1 cellular context compared by ENCODE assay signal in the genomic region with DNA sequence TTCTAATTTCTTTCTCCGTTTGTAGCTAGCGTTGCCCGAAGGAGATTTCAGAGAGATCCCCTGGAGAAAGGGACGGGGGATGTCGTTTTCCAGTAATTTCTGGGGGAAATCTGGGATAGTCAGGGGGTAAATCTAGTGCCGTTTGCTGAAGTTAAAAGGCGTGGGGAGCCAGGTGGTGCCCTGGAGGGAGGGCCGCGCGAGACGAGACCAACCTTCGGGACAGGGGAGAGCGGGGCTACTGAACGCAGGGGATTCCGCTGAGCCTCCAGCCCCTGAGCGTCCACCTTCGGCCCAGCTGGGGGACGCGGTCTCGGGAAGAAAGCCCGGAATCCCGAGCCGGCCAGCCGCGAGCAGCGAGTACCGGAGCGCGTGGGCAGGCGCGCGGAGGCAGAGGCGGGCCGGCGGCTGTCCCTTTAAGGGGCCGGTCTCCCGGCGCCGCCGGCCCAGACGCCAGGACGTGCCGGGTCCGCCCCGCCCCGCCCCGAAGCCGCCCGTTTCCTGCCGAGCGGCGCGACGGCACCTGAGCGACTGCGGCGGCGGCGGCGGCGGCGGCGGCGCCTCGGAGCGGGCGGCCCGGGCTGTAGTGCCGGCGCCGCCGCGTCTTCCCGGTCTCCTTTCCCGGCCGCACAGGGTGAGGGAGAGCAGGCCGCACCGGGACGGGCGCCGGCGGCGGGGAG.
TF ChIP-seq lines count a peak whose summit lies in the region.

Gene KTN1 (plus strand): TSS at position 484 of the 677 bp plus-strand sequence. CDS start 31,842 bp downstream, outside the sequence.

TF ChIP-seq in HepG2, 621 proteins besides CTCF, POLR2A, EP300 and RAD21 (continues in another document):
- TF ChIP-seq, protein P1, sequence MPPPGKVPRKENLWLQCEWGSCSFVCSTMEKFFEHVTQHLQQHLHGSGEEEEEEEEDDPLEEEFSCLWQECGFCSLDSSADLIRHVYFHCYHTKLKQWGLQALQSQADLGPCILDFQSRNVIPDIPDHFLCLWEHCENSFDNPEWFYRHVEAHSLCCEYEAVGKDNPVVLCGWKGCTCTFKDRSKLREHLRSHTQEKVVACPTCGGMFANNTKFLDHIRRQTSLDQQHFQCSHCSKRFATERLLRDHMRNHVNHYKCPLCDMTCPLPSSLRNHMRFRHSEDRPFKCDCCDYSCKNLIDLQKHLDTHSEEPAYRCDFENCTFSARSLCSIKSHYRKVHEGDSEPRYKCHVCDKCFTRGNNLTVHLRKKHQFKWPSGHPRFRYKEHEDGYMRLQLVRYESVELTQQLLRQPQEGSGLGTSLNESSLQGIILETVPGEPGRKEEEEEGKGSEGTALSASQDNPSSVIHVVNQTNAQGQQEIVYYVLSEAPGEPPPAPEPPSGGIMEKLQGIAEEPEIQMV (CRISPR knock-in tag; IDR thresholded peaks at IDR 0.05; ENCODE audit: low read depth), result no peak
- no peak for TF ChIP-seq ZNF138 (CRISPR knock-in tag; IDR thresholded peaks at IDR 0.05; ENCODE audit: low read depth)
- TF ChIP-seq, protein P2, sequence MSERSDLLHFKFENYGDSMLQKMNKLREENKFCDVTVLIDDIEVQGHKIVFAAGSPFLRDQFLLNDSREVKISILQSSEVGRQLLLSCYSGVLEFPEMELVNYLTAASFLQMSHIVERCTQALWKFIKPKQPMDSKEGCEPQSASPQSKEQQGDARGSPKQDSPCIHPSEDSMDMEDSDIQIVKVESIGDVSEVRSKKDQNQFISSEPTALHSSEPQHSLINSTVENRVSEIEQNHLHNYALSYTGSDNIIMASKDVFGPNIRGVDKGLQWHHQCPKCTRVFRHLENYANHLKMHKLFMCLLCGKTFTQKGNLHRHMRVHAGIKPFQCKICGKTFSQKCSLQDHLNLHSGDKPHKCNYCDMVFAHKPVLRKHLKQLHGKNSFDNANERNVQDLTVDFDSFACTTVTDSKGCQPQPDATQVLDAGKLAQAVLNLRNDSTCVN (CRISPR knock-in tag; IDR thresholded peaks at IDR 0.05; ENCODE audit: borderline replicate concordance), result no peak
- peak; percentile 54; the same call in 1 of the 2 replicates for TF ChIP-seq PRDM15 (CRISPR knock-in tag; IDR thresholded peaks at IDR 0.05)
- TF ChIP-seq FUBP1 (CRISPR knock-in tag; IDR thresholded peaks at IDR 0.05; ENCODE audit: borderline replicate concordance), result no peak
- TF ChIP-seq ZNF7 (CRISPR knock-in tag; IDR thresholded peaks at IDR 0.05), result no peak
- TF ChIP-seq CCAR2 (optimal IDR thresholded peaks at IDR 0.05; ENCODE audit: low read depth, low read length), result no peak
- no peak for TF ChIP-seq ZNF296 (CRISPR knock-in tag; conservative IDR thresholded peaks at IDR 0.05)
- TF ChIP-seq IKZF5 (CRISPR knock-in tag; IDR thresholded peaks at IDR 0.05), result peak; percentile 47; the same call in 1 of the 2 replicates
- TF ChIP-seq MXD1 (CRISPR knock-in tag; IDR thresholded peaks at IDR 0.05), result no peak
- TF ChIP-seq MAFG (CRISPR knock-in tag; IDR thresholded peaks at IDR 0.05), result no peak
- TF ChIP-seq SETDB1 (CRISPR knock-in tag; IDR thresholded peaks at IDR 0.05; ENCODE audit: borderline replicate concordance), result no peak
- TF ChIP-seq ZNF563 (CRISPR knock-in tag; IDR thresholded peaks at IDR 0.05), result no peak; the same call in 1 of the 2 replicates
- no peak; the same call in 1 of the 2 replicates for TF ChIP-seq ZMAT3 (CRISPR knock-in tag; conservative IDR thresholded peaks at IDR 0.05)
- no peak for TF ChIP-seq PPARG (CRISPR knock-in tag; conservative IDR thresholded peaks at IDR 0.05)
- TF ChIP-seq ARID2 (CRISPR knock-in tag; IDR thresholded peaks at IDR 0.05; ENCODE audit: borderline replicate concordance), result no peak
- no peak for TF ChIP-seq ZNF646 (CRISPR knock-in tag; IDR thresholded peaks at IDR 0.05)
- TF ChIP-seq HMGXB3 (CRISPR knock-in tag; IDR thresholded peaks at IDR 0.05; ENCODE audit: borderline replicate concordance), result peak; percentile 74; the same call in 1 of the 2 replicates
- TF ChIP-seq, protein P3, sequence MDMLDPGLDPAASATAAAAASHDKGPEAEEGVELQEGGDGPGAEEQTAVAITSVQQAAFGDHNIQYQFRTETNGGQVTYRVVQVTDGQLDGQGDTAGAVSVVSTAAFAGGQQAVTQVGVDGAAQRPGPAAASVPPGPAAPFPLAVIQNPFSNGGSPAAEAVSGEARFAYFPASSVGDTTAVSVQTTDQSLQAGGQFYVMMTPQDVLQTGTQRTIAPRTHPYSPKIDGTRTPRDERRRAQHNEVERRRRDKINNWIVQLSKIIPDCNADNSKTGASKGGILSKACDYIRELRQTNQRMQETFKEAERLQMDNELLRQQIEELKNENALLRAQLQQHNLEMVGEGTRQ (IDR thresholded peaks at IDR 0.05; ENCODE audit: low read depth, low read length), result no peak
- TF ChIP-seq, protein P3 (CRISPR knock-in tag; IDR thresholded peaks at IDR 0.05; ENCODE audit: borderline replicate concordance), result no peak
- 0 out of 2 replicates have a peak, but pooled peaks have one; percentile 34 for TF ChIP-seq TARDBP (CRISPR knock-in tag; IDR thresholded peaks at IDR 0.05)
